ENCODE assay signal across 10 cellular contexts in genomic region chr13:25281193-25281936, GRCh38. TPM values are rescaled to one million over a fixed set of nuclear protein-coding genes. Genes with fewer than 3 reads are reported as not detected.
DNase-seq lines count a peak whose midpoint lies in the region; ATAC-seq and TF ChIP-seq lines count a peak whose summit lies in the region.
"Had no signal": no experiment of that assay in that cellular context is flagged by ENCODE, and none has a peak within 500 bp of the region (broad histone marks: within the 10 kb centered on the region; RNA-seq: fewer than 3 reads in every experiment).

No MANE protein-coding gene starts in this region.

- peaks cover 79% of the 10 kb centered on the region for H3K4me1 Mint-ChIP-seq in activated CD8-positive, alpha-beta T cell treated with anti-CD3 and anti-CD28 coated beads for 36 hours (ENCODE audit: low read depth)

- H3K4me3 ChIP-seq in A673 (ENCODE audit: low read depth, low read length, poor library complexity, severe bottlenecking), result peak overlapping the region; percentile 5
- H3K4me3 ChIP-seq: lower lobe of right lung had no signal

- H3K27me3 ChIP-seq in A673 (replicated peaks; ENCODE audit: insufficient read depth, low read depth, low read length, poor library complexity), result no peaks in the 10 kb centered on the region

- no peaks in the 10 kb centered on the region for H3K36me3 ChIP-seq in A673 (ENCODE audit: insufficient read depth, low read length, poor library complexity, severe bottlenecking)
- H3K36me3 ChIP-seq: lower lobe of right lung had no signal

- DNase-seq in A673 (ENCODE audit: low spot score) (peak; percentile 83), NCI-H510A (lab: John Stamatoyannopoulos, UW) (no peak), SIG-M5 treated with dmso at 0.1 percent for 504 hours (lab: John Stamatoyannopoulos, UW; ENCODE audit: unreplicated experiment) (no peak), NCI-H1048 (lab: John Stamatoyannopoulos, UW) (no peak), H4 (ENCODE audit: low spot score) (no peak)
- DNase-seq in activated CD8-positive, alpha-beta T cell treated with anti-CD3 and anti-CD28 coated beads for 36 hours, result peak; percentile 35
- DNase-seq: lower lobe of right lung, NCI-H2029 had no signal

- BruUV-seq in A673 (replicated peaks; lab: Mats Ljungman, UMichigan), result no TSS peak

- intact Hi-C loops in A673 (cut with micrococcal nuclease; ENCODE audit: unreplicated experiment), result no loop called here
- intact Hi-C loops in activated CD8-positive, alpha-beta T cell treated with anti-CD3 and anti-CD28 coated beads for 36 hours (cut with micrococcal nuclease), result no loop called here

- peak overlapping the region; percentile 77 for H3K27ac Mint-ChIP-seq in activated CD8-positive, alpha-beta T cell treated with anti-CD3 and anti-CD28 coated beads for 36 hours

- ATAC-seq in GM18511 (IDR thresholded peaks at IDR 0.05; ENCODE audit: unreplicated experiment) (peak; percentile 83), HG02973 (IDR thresholded peaks at IDR 0.05; ENCODE audit: unreplicated experiment) (peak; percentile 67)
- ATAC-seq in activated CD8-positive, alpha-beta T cell treated with anti-CD3 and anti-CD28 coated beads for 36 hours, result peak; percentile 73

- H3K27ac ChIP-seq in A673 (ENCODE audit: low read depth, low read length, poor library complexity, severe bottlenecking), result peak overlapping the region; percentile 79
- H3K27ac ChIP-seq: lower lobe of right lung had no signal

- H3K9me3 ChIP-seq in A673 (ENCODE audit: low read depth, low read length, poor library complexity, severe bottlenecking), result no peaks in the 10 kb centered on the region
- H3K9me3 ChIP-seq: lower lobe of right lung had no signal

- no peaks in the 10 kb centered on the region for H3K9me3 Mint-ChIP-seq in activated CD8-positive, alpha-beta T cell treated with anti-CD3 and anti-CD28 coated beads for 36 hours

- no peak for TF ChIP-seq CTCF in A673 (conservative IDR thresholded peaks at IDR 0.05; ENCODE audit: low read depth, low read length)
- TF ChIP-seq CTCF in activated CD8-positive, alpha-beta T cell treated with anti-CD3 and anti-CD28 coated beads for 36 hours (IDR thresholded peaks at IDR 0.05), result no peak

- no peak overlapping the region for H3K4me3 Mint-ChIP-seq in activated CD8-positive, alpha-beta T cell treated with anti-CD3 and anti-CD28 coated beads for 36 hours

- peaks cover 10% of the 10 kb centered on the region for H3K36me3 Mint-ChIP-seq in activated CD8-positive, alpha-beta T cell treated with anti-CD3 and anti-CD28 coated beads for 36 hours (ENCODE audit: low read depth)

- CTCF ChIA-PET in A673 (lab: Charles Lee), result no interaction called here
- CTCF ChIA-PET in activated CD8-positive, alpha-beta T cell treated with anti-CD3 and anti-CD28 coated beads for 36 hours (lab: Charles Lee), result no interaction called here

- peaks cover 46% of the 10 kb centered on the region for H3K4me1 ChIP-seq in A673 (ENCODE audit: insufficient read depth, low read length, poor library complexity, severe bottlenecking)

- POLR2A ChIA-PET in A673 (lab: Charles Lee; ENCODE audit: low non-redundant PET), result no interaction called here
- POLR2A ChIA-PET in activated CD8-positive, alpha-beta T cell treated with anti-CD3 and anti-CD28 coated beads for 36 hours (lab: Charles Lee), result interaction anchor here (0.6 to 2.0 kb wide), 4 partner anchors 9 to 12 kb away, joined by 3 to 6 read pairs (median 3); no protein-coding TSS in a partner anchor

- H3K27me3 Mint-ChIP-seq in activated CD8-positive, alpha-beta T cell treated with anti-CD3 and anti-CD28 coated beads for 36 hours, result no peaks in the 10 kb centered on the region

RNA-seq across cellular contexts. Expression of gene MTMR6, which starts 5.9 kb away (rescaled TPM):
- total RNA-seq in A673 (2021), result 27.3 and 28.9 TPM in 2 replicates
- 10 to 100 TPM; 10.7 to 11.3 TPM for total RNA-seq in activated CD8-positive, alpha-beta T cell treated with anti-CD3 and anti-CD28 coated beads for 36 hours
- total RNA-seq in H4 (2014; rRNA removed; shearing (Covaris generic)), result 13.8 and 15.0 TPM in 2 replicates

RNA-seq across cellular contexts. Expression of gene NUP58, which starts 20.1 kb away (rescaled TPM):
- total RNA-seq in A673 (2021), result 101 TPM in 2 replicates
- 100 to 1,000 TPM; 140 to 171 TPM for total RNA-seq in activated CD8-positive, alpha-beta T cell treated with anti-CD3 and anti-CD28 coated beads for 36 hours
- 32.7 and 35.2 TPM in 2 replicates for total RNA-seq in H4 (2014; rRNA removed; shearing (Covaris generic))

Comparison
In these comparisons a context has a peak if more than half of its experiments do, and no peak if none do; other contexts are left out.
1. DNase-seq: peak in A673 (single experiment) and activated CD8-positive, alpha-beta T cell treated with anti-CD3 and anti-CD28 coated beads for 36 hours (single experiment); none in NCI-H510A (single experiment), SIG-M5 treated with dmso at 0.1 percent for 504 hours (single experiment), NCI-H1048 (single experiment) and H4 (single experiment).
2. Peak in every context shown above with its lines, with median percentiles within 50 percentile points of each other: ATAC-seq.